9 cellular contexts compared by ENCODE assay signal in genomic region chr16:89095401-89095974, GRCh38. TPM values are rescaled to one million over a fixed set of nuclear protein-coding genes. Genes with fewer than 3 reads are reported as not detected.
A peak's percentile ranks its signal among the peaks of the same experiment; 100 is the strongest.
DNase-seq lines count a peak whose midpoint lies in the region; TF ChIP-seq lines count a peak whose summit lies in the region.
"Had no signal": no experiment of that assay in that cellular context is flagged by ENCODE, and none has a peak within 500 bp of the region (broad histone marks: within the 10 kb centered on the region; RNA-seq: fewer than 3 reads in every experiment).

No MANE protein-coding gene starts in this region.

- in situ Hi-C loops in astrocyte of the spinal cord (cut with HindIII; ENCODE audit: low sequenced_read_pairs): no loop called here

- no peaks in the 10 kb centered on the region for H3K9me3 ChIP-seq in osteoblast (ENCODE audit: low read depth, low read length)

- peaks cover 10% of the 10 kb centered on the region for H3K4me1 ChIP-seq in osteoblast (ENCODE audit: insufficient read depth, low read length)

- H3K36me3 Mint-ChIP-seq in activated CD4-positive, alpha-beta T cell treated with anti-CD3 and anti-CD28 coated beads, Interleukin-2, amount 10 ng/mL, durations not matched to agents 7 days and 5 days (ENCODE audit: low read depth): peaks cover 29% of the 10 kb centered on the region

- no peaks in the 10 kb centered on the region for H3K9me3 Mint-ChIP-seq in activated CD4-positive, alpha-beta T cell treated with anti-CD3 and anti-CD28 coated beads, Interleukin-2, amount 10 ng/mL, durations not matched to agents 7 days and 5 days

- H3K79me2 ChIP-seq in osteoblast (ENCODE audit: insufficient read depth, low read length): peaks cover 62% of the 10 kb centered on the region

- H3K27ac ChIP-seq in osteoblast (ENCODE audit: low read depth, low read length): no peak overlapping the region

- DNase-seq in activated CD4-positive, alpha-beta T cell treated with anti-CD3 and anti-CD28 coated beads, Interleukin-2, amount 10 ng/mL, durations not matched to agents 7 days and 5 days: no peak
- DNase-seq in activated CD4-positive, alpha-beta T cell treated with anti-CD3 and anti-CD28 coated beads, Interleukin-2, amount 50 U/mL, for 1 hour: no peak
- DNase-seq in NCI-H2107 (lab: John Stamatoyannopoulos, UW) (peak; percentile 74), astrocyte of the spinal cord (ENCODE audit: low read depth, low spot score) (peak; percentile 2), osteoblast (ENCODE audit: insufficient read length, low spot score, missing footprints) (peak; percentile 86), NCI-H1436 (lab: John Stamatoyannopoulos, UW) (no peak), NCI-H1092 treated with DMSO at 0.1 percent for 48 hours (lab: John Stamatoyannopoulos, UW) (no peak), dermis blood vessel endothelial cell (no peak)
- DNase-seq: stimulated activated CD4-positive, alpha-beta T cell treated with anti-CD3 and anti-CD28 coated beads, Interleukin-4, amount 100 ng/mL, for 24 hours had no signal

- H3K36me3 ChIP-seq in osteoblast (ENCODE audit: insufficient read depth, low read length): no peaks in the 10 kb centered on the region

- POLR2A ChIA-PET in activated CD4-positive, alpha-beta T cell treated with anti-CD3 and anti-CD28 coated beads, Interleukin-2, amount 10 ng/mL, durations not matched to agents 7 days and 5 days (lab: Charles Lee): no interaction called here

- H3K27me3 ChIP-seq in osteoblast (ENCODE audit: insufficient read depth, low read length): peaks cover 11% of the 10 kb centered on the region

- H4K20me1 ChIP-seq in osteoblast (ENCODE audit: insufficient read depth, low read length): peaks cover 14% of the 10 kb centered on the region

- H3K4me2 ChIP-seq in osteoblast (ENCODE audit: insufficient read depth, low read length): no peak overlapping the region

- H3K4me1 Mint-ChIP-seq in activated CD4-positive, alpha-beta T cell treated with anti-CD3 and anti-CD28 coated beads, Interleukin-2, amount 10 ng/mL, durations not matched to agents 7 days and 5 days: peaks cover 66% of the 10 kb centered on the region

- H3K27ac Mint-ChIP-seq in activated CD4-positive, alpha-beta T cell treated with anti-CD3 and anti-CD28 coated beads, Interleukin-2, amount 10 ng/mL, durations not matched to agents 7 days and 5 days: peak overlapping the region; percentile 99

- no peak overlapping the region for H2AFZ ChIP-seq in osteoblast (ENCODE audit: low read length)

- peak overlapping the region; percentile 96 for H3K4me3 Mint-ChIP-seq in activated CD4-positive, alpha-beta T cell treated with anti-CD3 and anti-CD28 coated beads, Interleukin-2, amount 10 ng/mL, durations not matched to agents 7 days and 5 days

- peaks cover 2% of the 10 kb centered on the region for H3K27me3 Mint-ChIP-seq in activated CD4-positive, alpha-beta T cell treated with anti-CD3 and anti-CD28 coated beads, Interleukin-2, amount 10 ng/mL, durations not matched to agents 7 days and 5 days

- TF ChIP-seq CTCF in astrocyte of the spinal cord (IDR thresholded peaks at IDR 0.05; ENCODE audit: low read depth, low read length): no peak
- no peak for TF ChIP-seq CTCF in osteoblast (IDR thresholded peaks at IDR 0.05; ENCODE audit: extremely low read depth, low read depth, low read length)

- CTCF ChIA-PET in activated CD4-positive, alpha-beta T cell treated with anti-CD3 and anti-CD28 coated beads, Interleukin-2, amount 10 ng/mL, durations not matched to agents 7 days and 5 days (lab: Charles Lee): interaction anchor here (1.1 kb wide), 1 partner anchor 8 kb away, joined by 3 read pairs; no protein-coding TSS in a partner anchor

- no peak overlapping the region for H3K4me3 ChIP-seq in astrocyte of the spinal cord (ENCODE audit: low read depth, low read length)
- H3K4me3 ChIP-seq in osteoblast (ENCODE audit: insufficient read depth, low read length): no peak overlapping the region

RNA-seq across cellular contexts. Expression of gene ACSF3, which starts 1.8 kb away (rescaled TPM):
- total RNA-seq in activated CD4-positive, alpha-beta T cell treated with anti-CD3 and anti-CD28 coated beads, Interleukin-2, amount 10 ng/mL, durations not matched to agents 7 days and 5 days: 10 to 100 TPM; 57.3 to 62.0 TPM
- total RNA-seq in osteoblast (25.6 and 29.3 TPM in 2 replicates), dermis blood vessel endothelial cell (27.2 and 33.6 TPM in 2 replicates)

Comparison
In these comparisons a context has a peak if more than half of its experiments do, and no peak if none do; other contexts are left out.
1. DNase-seq: peak in NCI-H2107 (single experiment), astrocyte of the spinal cord (single experiment) and osteoblast (single experiment); none in activated CD4-positive, alpha-beta T cell treated with anti-CD3 and anti-CD28 coated beads, Interleukin-2, amount 10 ng/mL, durations not matched to agents 7 days and 5 days (single experiment), activated CD4-positive, alpha-beta T cell treated with anti-CD3 and anti-CD28 coated beads, Interleukin-2, amount 50 U/mL, for 1 hour (single experiment), NCI-H1436 (single experiment), NCI-H1092 treated with DMSO at 0.1 percent for 48 hours (single experiment) and dermis blood vessel endothelial cell (single experiment).